In genomic region chr19:30703645-30704044, GRCh38 we compare ENCODE assay signal across 17 cellular contexts.
DNase-seq lines count a peak whose midpoint lies in the region; ATAC-seq and TF ChIP-seq lines count a peak whose summit lies in the region.
"Had no signal": no experiment of that assay in that cellular context is flagged by ENCODE, and none has a peak within 500 bp of the region (broad histone marks: within the 10 kb centered on the region; RNA-seq: fewer than 3 reads in every experiment).

No MANE protein-coding gene starts in this region.

- H3F3A ChIP-seq in neural cell (ENCODE audit: insufficient read depth, low read length, poor library complexity, severe bottlenecking) = no peaks in the 10 kb centered on the region

- H3K9ac ChIP-seq in neural cell (ENCODE audit: low read length) = no peak overlapping the region
- H3K9ac ChIP-seq: BLaER1, GM23248 had no signal

- no peak overlapping the region for H3K27ac ChIP-seq in neural cell (ENCODE audit: low read length)
- H3K27ac ChIP-seq: 22Rv1, A549, BLaER1, GM23248 had no signal

- TF ChIP-seq RAD21 in neural cell (conservative IDR thresholded peaks at IDR 0.05) = no peak

- DNase-seq in activated effector memory CD4-positive, alpha-beta T cell treated with anti-CD3 and anti-CD28 coated beads, Interleukin-2, amount 50 U/mL, for 16 hours = peak; percentile 13
- DNase-seq in activated effector memory CD4-positive, alpha-beta T cell treated with Interleukin-2 at 50 U/mL for 16 hours = no peak
- DNase-seq in RKO (ENCODE audit: low spot score) = peak; percentile 33
- no peak for DNase-seq in activated CD8-positive, alpha-beta memory T cell treated with anti-CD3 and anti-CD28 coated beads, Interleukin-2, amount 50 U/mL, for 4 hours
- DNase-seq: CD4-positive, alpha-beta memory T cell; DMS153; DMS79; GDM1; GM23248; KBM-7 had no signal

- no peak overlapping the region for H2AFZ ChIP-seq in neural cell (ENCODE audit: low read depth, low read length)
- H2AFZ ChIP-seq: GM23248 had no signal

- no peak for TF ChIP-seq CTCF in neural cell (IDR thresholded peaks at IDR 0.05; ENCODE audit: poor library complexity, severe bottlenecking)

- H3K4me2 ChIP-seq in neural cell (ENCODE audit: low read length) = no peak overlapping the region
- H3K4me2 ChIP-seq: A549, BLaER1 had no signal

- no peaks in the 10 kb centered on the region for H3K36me3 ChIP-seq in neural cell (ENCODE audit: insufficient read depth, low read length)
- H3K36me3 ChIP-seq: BLaER1, HAP-1 had no signal

- no peaks in the 10 kb centered on the region for H3K27me3 ChIP-seq in neural cell (ENCODE audit: insufficient read depth, low read depth, low read length)
- H3K27me3 ChIP-seq: BLaER1 had no signal

- no peak overlapping the region for H3K4me3 ChIP-seq in neural cell (ENCODE audit: low read length)
- H3K4me3 ChIP-seq: A549, BLaER1, GM23248, HAP-1 had no signal

- ATAC-seq in HG02973 (IDR thresholded peaks at IDR 0.05; ENCODE audit: unreplicated experiment) (no peak), GM19463 (IDR thresholded peaks at IDR 0.05; ENCODE audit: unreplicated experiment) (no peak)
- ATAC-seq: A549 had no signal

- no peaks in the 10 kb centered on the region for H4K20me1 ChIP-seq in neural cell (ENCODE audit: insufficient read depth)
- H4K20me1 ChIP-seq: BLaER1 had no signal

- H3K9me2 ChIP-seq in neural cell (ENCODE audit: insufficient read depth, low read length) = no peaks in the 10 kb centered on the region

- peak; percentile 27 for TF ChIP-seq EP300 in neural cell (conservative IDR thresholded peaks at IDR 0.05; ENCODE audit: poor library complexity, severe bottlenecking)

- H3K79me2 ChIP-seq in neural cell (replicated peaks; ENCODE audit: insufficient read depth, low read length) = no peaks in the 10 kb centered on the region

- H3K9me3 ChIP-seq in neural cell (ENCODE audit: low read length) = no peaks in the 10 kb centered on the region
- H3K9me3 ChIP-seq: A549, BLaER1, HAP-1 had no signal

TF ChIP-seq in neural cell, 6 proteins besides CTCF, POLR2A, EP300 and RAD21:
- TF ChIP-seq EZH2 (IDR thresholded peaks at IDR 0.05; ENCODE audit: borderline replicate concordance, insufficient read depth, low read length, poor library complexity, severe bottlenecking) (no peak), MXI1 (conservative IDR thresholded peaks at IDR 0.05; ENCODE audit: poor library complexity, severe bottlenecking) (no peak), REST (IDR thresholded peaks at IDR 0.05; ENCODE audit: borderline replicate concordance) (no peak), TAF1 (IDR thresholded peaks at IDR 0.05; ENCODE audit: low read depth) (no peak), POLR2AphosphoS5 (IDR thresholded peaks at IDR 0.05) (no peak), SMC3 (conservative IDR thresholded peaks at IDR 0.05; ENCODE audit: poor library complexity) (no peak)
TF ChIP-seq in neural cell: peak in this region for 0.

Comparison
In these comparisons a context has a peak if more than half of its experiments do, and no peak if none do; other contexts are left out.
1. DNase-seq: peak in activated effector memory CD4-positive, alpha-beta T cell treated with anti-CD3 and anti-CD28 coated beads, Interleukin-2, amount 50 U/mL, for 16 hours (single experiment) and RKO (single experiment); none in activated effector memory CD4-positive, alpha-beta T cell treated with Interleukin-2 at 50 U/mL for 16 hours (single experiment) and activated CD8-positive, alpha-beta memory T cell treated with anti-CD3 and anti-CD28 coated beads, Interleukin-2, amount 50 U/mL, for 4 hours (single experiment).